Comparison of ENCODE assay signal across 9 cellular contexts in genomic region chr1:197917553-197917812, GRCh38. TPM values are rescaled to one million over a fixed set of nuclear protein-coding genes. Genes with fewer than 3 reads are reported as not detected.
DNase-seq lines count a peak whose midpoint lies in the region; ATAC-seq and TF ChIP-seq lines count a peak whose summit lies in the region.
"Had no signal": no experiment of that assay in that cellular context is flagged by ENCODE, and none has a peak within 500 bp of the region (broad histone marks: within the 10 kb centered on the region; RNA-seq: fewer than 3 reads in every experiment).

No MANE protein-coding gene starts in this region.

- H3K27ac ChIP-seq in cardiac muscle cell (no peak overlapping the region), upper lobe of right lung (peak overlapping the region; percentile 6), uterus (no peak overlapping the region)

- H3K4me3 ChIP-seq in cardiac muscle cell (peak overlapping the region; percentile 4), upper lobe of right lung (peak overlapping the region; percentile 42), uterus (peak overlapping the region in 1 of 2 donors; percentile 36)

- ATAC-seq in Right ventricle myocardium inferior (no peak), memory B cell (ENCODE audit: low read depth) (no peak), upper lobe of right lung (no peak), GM19023 (IDR thresholded peaks at IDR 0.05; ENCODE audit: unreplicated experiment) (no peak)

- DNase-seq in cardiac muscle cell (ENCODE audit: low read depth in 1 of 2, low spot score in 1 of 2): no peak
- DNase-seq in Right ventricle myocardium inferior (ENCODE audit: missing footprints): no peak
- no peak for DNase-seq in memory B cell (ENCODE audit: low spot score in 2 of 2)
- DNase-seq in upper lobe of right lung: no peak
- no peak for DNase-seq in uterus
- DNase-seq in NCI-H146 (lab: John Stamatoyannopoulos, UW): no peak
- DNase-seq: Karpas-422 had no signal

- peak overlapping the region; percentile 84 for H3K4me3 Mint-ChIP-seq in activated naive CD8-positive, alpha-beta T cell
- peak overlapping the region; percentile 78 for H3K4me3 Mint-ChIP-seq in memory B cell

- H3K27me3 Mint-ChIP-seq in activated naive CD8-positive, alpha-beta T cell: peaks cover 78% of the 10 kb centered on the region
- peaks cover 41% of the 10 kb centered on the region for H3K27me3 Mint-ChIP-seq in memory B cell

- H3K36me3 ChIP-seq in cardiac muscle cell (no peaks in the 10 kb centered on the region), upper lobe of right lung (no peaks in the 10 kb centered on the region), uterus (no peaks in the 10 kb centered on the region)

- no peaks in the 10 kb centered on the region for H3K9me3 Mint-ChIP-seq in activated naive CD8-positive, alpha-beta T cell (ENCODE audit: low read depth)
- H3K9me3 Mint-ChIP-seq in memory B cell: no peaks in the 10 kb centered on the region

- peaks cover 73% of the 10 kb centered on the region for H3K4me1 Mint-ChIP-seq in activated naive CD8-positive, alpha-beta T cell (ENCODE audit: low read depth)
- H3K4me1 Mint-ChIP-seq in memory B cell: peaks cover 41% of the 10 kb centered on the region

- H3K9me3 ChIP-seq in cardiac muscle cell (ENCODE audit: low read depth): no peaks in the 10 kb centered on the region
- H3K9me3 ChIP-seq in upper lobe of right lung: no peaks in the 10 kb centered on the region
- H3K9me3 ChIP-seq in uterus: no peaks in the 10 kb centered on the region

- intact Hi-C loops in Right ventricle myocardium inferior (cut with DNase I) (no loop called here), upper lobe of right lung (cut with DNase I) (no loop called here), uterus (cut with DNase I; ENCODE audit: low total_unique reads) (no loop called here)

- TF ChIP-seq POLR2A in uterus (IDR thresholded peaks at IDR 0.05): no peak

- H3K36me3 Mint-ChIP-seq in activated naive CD8-positive, alpha-beta T cell: no peaks in the 10 kb centered on the region
- no peaks in the 10 kb centered on the region for H3K36me3 Mint-ChIP-seq in memory B cell

- H3K27me3 ChIP-seq in cardiac muscle cell: peaks cover 100% of the 10 kb centered on the region
- H3K27me3 ChIP-seq in upper lobe of right lung: peaks cover 100% of the 10 kb centered on the region
- peaks cover 28 to 79% of the 10 kb centered on the region in 2 donors for H3K27me3 ChIP-seq in uterus

- peaks cover 12% of the 10 kb centered on the region for H3K4me1 ChIP-seq in cardiac muscle cell (ENCODE audit: low read depth)
- peaks cover 53% of the 10 kb centered on the region for H3K4me1 ChIP-seq in upper lobe of right lung
- H3K4me1 ChIP-seq in uterus: peaks cover 0 to 4% of the 10 kb centered on the region in 2 donors

- TF ChIP-seq CTCF in cardiac muscle cell (IDR thresholded peaks at IDR 0.05; ENCODE audit: low read depth, low read length) (no peak), upper lobe of right lung (IDR thresholded peaks at IDR 0.05) (no peak), uterus (IDR thresholded peaks at IDR 0.05) (no peak)

- H3K27ac Mint-ChIP-seq in activated naive CD8-positive, alpha-beta T cell: no peak overlapping the region
- peak overlapping the region; percentile 76 for H3K27ac Mint-ChIP-seq in memory B cell

RNA-seq across cellular contexts. Expression of gene LHX9, which starts 0.3 kb away (rescaled TPM):
- 0.04 TPM in 1 of 2 replicates, not detected in the other for total RNA-seq in cardiac muscle cell
- polyA plus RNA-seq in cardiac muscle cell: 0.02 TPM in 1 of 2 replicates, not detected in the other
- 0.19 TPM for total RNA-seq in Right ventricle myocardium inferior
- 4.7 TPM for total RNA-seq in upper lobe of right lung
- 1 to 10 TPM in 1 of 4 donors, under 1 TPM in 2, not detected in 1; 0.29 to 3.6 (median 0.46) TPM for total RNA-seq in uterus

RNA-seq across cellular contexts. Expression of gene C1orf53, which starts 15.1 kb away (rescaled TPM):
- total RNA-seq in cardiac muscle cell: 4.3 and 12.0 TPM in 2 replicates
- 1.6 and 9.2 TPM in 2 replicates for polyA plus RNA-seq in cardiac muscle cell
- total RNA-seq in Right ventricle myocardium inferior: 4.9 TPM
- total RNA-seq in upper lobe of right lung: 4.0 TPM
- 10 to 100 TPM in 1 of 4 donors, 1 to 10 TPM in 2, not detected in 1; 1.9 to 11.0 (median 5.0) TPM for total RNA-seq in uterus
